Comparison of ENCODE assay signal across 18 cellular contexts in genomic region chr13:94612050-94612449, GRCh38. TPM values are rescaled to one million over a fixed set of nuclear protein-coding genes. Genes with fewer than 3 reads are reported as not detected.
A peak's percentile ranks its signal among the peaks of the same experiment; 100 is the strongest.
DNase-seq lines count a peak whose midpoint lies in the region; ATAC-seq, FAIRE-seq and TF ChIP-seq lines count a peak whose summit lies in the region.
"Had no signal": no experiment of that assay in that cellular context is flagged by ENCODE, and none has a peak within 500 bp of the region (broad histone marks: within the 10 kb centered on the region; RNA-seq: fewer than 3 reads in every experiment).

No MANE protein-coding gene starts in this region.

- H3K9me3 ChIP-seq in breast epithelium: no peaks in the 10 kb centered on the region
- H3K9me3 ChIP-seq: BE2C had no signal

- H3K36me3 ChIP-seq in breast epithelium: peaks cover 8% of the 10 kb centered on the region

- no peak for DNase-seq in D721Med (ENCODE audit: insufficient read length, low spot score)
- peak; percentile 76 for DNase-seq in G401 (ENCODE audit: low spot score)
- DNase-seq in cerebellar cortex (ENCODE audit: low spot score): peak; percentile 70
- DNase-seq in superior temporal gyrus (ENCODE audit: extremely low spot score): peak; percentile 33
- no peak for DNase-seq in breast epithelium (ENCODE audit: low spot score in 2 of 2)
- DNase-seq: ACHN; BE2C; CD4-positive, CD25-positive, alpha-beta regulatory T cell; CD8-positive, alpha-beta memory T cell; COR-L47; GDM1; HFFc6 had no signal

- TF ChIP-seq POLR2A in breast epithelium (IDR thresholded peaks at IDR 0.05): no peak

- no peak for ATAC-seq in GM18520 (IDR thresholded peaks at IDR 0.05; ENCODE audit: unreplicated experiment)
- ATAC-seq: GM23338, HCT116 had no signal

- no peaks in the 10 kb centered on the region for H3K4me1 ChIP-seq in breast epithelium
- H3K4me1 ChIP-seq: BE2C had no signal

- FAIRE-seq in D721Med (lab: Jason Lieb, UNC): peak; percentile 56
- FAIRE-seq: A204.1, GM12892, GM18507 had no signal

- intact Hi-C loops in breast epithelium (cut with DNase I; ENCODE audit: low total_unique reads): no loop called here

- no peak for TF ChIP-seq CTCF in D721Med (IDR thresholded peaks at IDR 0.05; ENCODE audit: insufficient read depth, missing control alignments)
- TF ChIP-seq CTCF in breast epithelium (IDR thresholded peaks at IDR 0.05): no peak

- no peak overlapping the region for H3K4me3 ChIP-seq in breast epithelium
- H3K4me3 ChIP-seq: GM23338 had no signal

- no peaks in the 10 kb centered on the region for H3K27me3 ChIP-seq in breast epithelium
- H3K27me3 ChIP-seq: BE2C had no signal

- H3K27ac ChIP-seq in breast epithelium: no peak overlapping the region

- in situ Hi-C loops in G401 (cut with HindIII; ENCODE audit: low sequenced_read_pairs): no loop called here

RNA-seq across cellular contexts. Expression of gene GPR180, which starts 10.4 kb away (rescaled TPM):
- 5.2 and 7.9 TPM in 2 replicates for total RNA-seq in G401 (2014; rRNA removed; shearing (Covaris generic))
- total RNA-seq in breast epithelium: 1 to 10 TPM; 6.2 to 8.9 (median 7.9) TPM

RNA-seq across cellular contexts. Expression of gene TGDS, which starts 16.1 kb away (rescaled TPM):
- total RNA-seq in G401 (2014; rRNA removed; shearing (Covaris generic)): 20.4 and 34.4 TPM in 2 replicates
- total RNA-seq in breast epithelium: 10 to 100 TPM; 12.1 to 21.2 (median 12.5) TPM

Comparison
In these comparisons a context has a peak if more than half of its experiments do, and no peak if none do; other contexts are left out.
1. DNase-seq: peak in G401 (single experiment), cerebellar cortex (single experiment) and superior temporal gyrus (single experiment); none in D721Med (single experiment) and breast epithelium (0 of 2).